26 cellular contexts compared by ENCODE assay signal in genomic region chr2:150319632-150320555, GRCh38.
"Had no signal": no experiment of that assay in that cellular context is flagged by ENCODE, and none has a peak within 500 bp of the region (broad histone marks: within the 10 kb centered on the region; RNA-seq: fewer than 3 reads in every experiment).

No MANE protein-coding gene starts in this region.

- H3K4me1 ChIP-seq: ascending aorta, body of pancreas, SJCRH30 had no signal

- H3K36me3 ChIP-seq: ascending aorta, SJCRH30 had no signal

- H3K4me2 ChIP-seq: SK-N-SH had no signal

- H3K9ac ChIP-seq: SK-N-SH had no signal

- H3K4me3 ChIP-seq: ascending aorta, body of pancreas, SJCRH30 had no signal

- H3K27ac ChIP-seq: ascending aorta, body of pancreas, SJCRH30, VCaP had no signal

- H3K9me3 ChIP-seq: SK-N-SH had no signal

- H3K27me3 ChIP-seq: ascending aorta, body of pancreas, SJCRH30 had no signal

- DNase-seq: activated CD4-positive, alpha-beta memory T cell treated with anti-CD3 and anti-CD28 coated beads for 36 hours; activated CD4-positive, alpha-beta T cell treated with anti-CD3 and anti-CD28 coated beads, Interleukin-2, amount 10 ng/mL, durations not matched to agents 7 days and 5 days; activated CD4-positive, CD25-positive, alpha-beta regulatory T cell; activated CD8-positive, alpha-beta memory T cell treated with anti-CD3 and anti-CD28 coated beads for 24 hours; activated effector memory CD4-positive, alpha-beta T cell treated with anti-CD3 and anti-CD28 coated beads, Interleukin-2, amount 50 U/mL, for 16 hours; activated naive CD4-positive, alpha-beta T cell treated with Interleukin-2 at 50 U/mL for 16 hours; activated naive CD8-positive, alpha-beta T cell treated with anti-CD3 and anti-CD28 coated beads, Interleukin-2, amount 50 U/mL, for 24 hours; activated T-cell treated with anti-CD3 and anti-CD28 coated beads, Interleukin-2, amount 50 U/mL, for 4 hours; amniotic stem cell; body of pancreas; Kasumi-1; KBM-7; NCI-H1436 treated with DMSO at 0.1 percent for 48 hours; NCI-H187; NCI-H2081 treated with DMSO at 0.1 percent for 48 hours; NCI-H2227 treated with DMSO at 0.1 percent for 48 hours; NCI-H446 treated with DMSO at 0.1 percent for 48 hours; NCI-H524 treated with DMSO at 0.1 percent for 48 hours; NCI-H82; OCI-M1; RPMI8226; SJCRH30; SK-N-SH; T-helper 1 cell had no signal
